11 cellular contexts compared by ENCODE assay signal in the genomic region with DNA sequence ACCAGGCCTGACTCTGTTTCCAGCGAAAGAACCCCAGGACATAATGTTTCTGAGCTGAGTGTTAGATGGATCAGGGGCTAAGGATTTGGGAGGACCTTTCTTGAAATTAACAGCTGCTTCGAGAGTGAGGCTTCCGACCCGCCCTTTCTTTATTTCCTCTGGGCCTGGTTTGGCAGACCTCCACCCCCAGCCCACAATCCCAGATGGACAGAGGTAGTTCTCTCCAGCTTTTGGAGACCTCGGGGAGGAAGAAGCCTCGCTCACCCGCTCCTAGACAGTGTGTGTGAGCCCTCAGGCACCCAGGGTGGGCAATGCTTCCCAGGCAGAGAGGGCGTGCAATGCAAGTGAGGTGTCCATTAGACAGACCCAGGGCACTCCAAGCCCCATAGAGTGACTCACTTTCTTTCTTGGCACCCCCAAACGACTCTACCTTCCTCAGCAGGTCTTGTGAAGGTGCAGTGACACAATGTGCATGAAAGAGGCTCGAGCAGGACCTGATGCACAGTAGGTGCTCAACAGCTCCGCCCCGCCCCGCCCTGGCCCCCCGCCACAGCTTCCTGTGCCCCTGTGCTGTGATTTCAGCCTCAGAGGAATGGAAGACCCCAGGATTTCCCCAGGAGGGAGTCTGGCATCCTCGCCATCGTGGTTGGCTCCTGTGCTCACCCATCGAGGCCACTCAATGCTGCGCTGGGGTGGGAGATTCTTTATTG. TPM values are rescaled to one million over a fixed set of nuclear protein-coding genes. Genes with fewer than 3 reads are reported as not detected.
A peak's percentile ranks its signal among the peaks of the same experiment; 100 is the strongest.
DNase-seq lines count a peak whose midpoint lies in the region; ATAC-seq and TF ChIP-seq lines count a peak whose summit lies in the region.
"Had no signal": no experiment of that assay in that cellular context is flagged by ENCODE, and none has a peak within 500 bp of the region (broad histone marks: within the 10 kb centered on the region; RNA-seq: fewer than 3 reads in every experiment).

No MANE protein-coding gene starts in this region.

- no peak for TF ChIP-seq POLR2A in lower leg skin (IDR thresholded peaks at IDR 0.05)

- WGBS in lower leg skin, 2 donors = 77 to 86% methylated on average over 18 of the region's 18 CpGs

- TF ChIP-seq CTCF in lower leg skin (IDR thresholded peaks at IDR 0.05) = no peak

- no peak for ATAC-seq in stimulated activated naive CD8-positive, alpha-beta T cell treated with anti-CD3 and anti-CD28 coated beads, Interleukin-15, Interleukin-2, amounts not matched to agents 100 U/mL and 50 U/mL, for 24 hours

- intact Hi-C loops in lower leg skin (cut with DNase I; ENCODE audit: low total_unique reads) = no loop called here

- DNase-seq in ELR (ENCODE audit: low read depth) = peak; percentile 33
- peak; percentile 51 for DNase-seq in RPMI7951 (ENCODE audit: low read depth)
- peak; percentile 39 for DNase-seq in fibroblast of peridontal ligament (ENCODE audit: extremely low read depth)
- DNase-seq in stimulated activated naive CD8-positive, alpha-beta T cell treated with anti-CD3 and anti-CD28 coated beads, Interleukin-15, Interleukin-2, amounts not matched to agents 100 U/mL and 50 U/mL, for 24 hours = peak; percentile 36
- no peak for DNase-seq in OCI-M2 (lab: John Stamatoyannopoulos, UW; ENCODE audit: unreplicated experiment)
- no peak for DNase-seq in HuH-7.5 (ENCODE audit: low spot score)
- DNase-seq in lower leg skin (ENCODE audit: low spot score in 2 of 2) = no peak
- DNase-seq: EL, NCI-H1436 treated with DMSO at 0.1 percent for 48 hours, T1000, tibial artery had no signal

- no peak overlapping the region for H3K4me3 ChIP-seq in lower leg skin (ENCODE audit: low read depth, poor library complexity, severe bottlenecking)
- H3K4me3 ChIP-seq: tibial artery had no signal

RNA-seq across cellular contexts. Expression of a gene that starts 50.7 kb away (rescaled TPM):
- 4.3 and 10.7 TPM in 2 replicates for total RNA-seq in RPMI7951 (2014; rRNA removed; shearing (Covaris generic))
- total RNA-seq in lower leg skin = 100 to 1,000 TPM; 130 to 156 (median 142) TPM

Comparison
In these comparisons a context has a peak if more than half of its experiments do, and no peak if none do; other contexts are left out.
1. DNase-seq: peak in ELR (single experiment), RPMI7951 (single experiment), fibroblast of peridontal ligament (single experiment) and stimulated activated naive CD8-positive, alpha-beta T cell treated with anti-CD3 and anti-CD28 coated beads, Interleukin-15, Interleukin-2, amounts not matched to agents 100 U/mL and 50 U/mL, for 24 hours (single experiment); none in OCI-M2 (single experiment), HuH-7.5 (single experiment) and lower leg skin (0 of 2).
2. RNA of a gene that starts 50.7 kb away (total RNA-seq): 130 to 156 TPM in lower leg skin; 4.3 to 10.7 TPM in RPMI7951; every median in the first group is over 10 times any median in the second.